2 cellular contexts compared by ENCODE assay signal in the genomic region with DNA sequence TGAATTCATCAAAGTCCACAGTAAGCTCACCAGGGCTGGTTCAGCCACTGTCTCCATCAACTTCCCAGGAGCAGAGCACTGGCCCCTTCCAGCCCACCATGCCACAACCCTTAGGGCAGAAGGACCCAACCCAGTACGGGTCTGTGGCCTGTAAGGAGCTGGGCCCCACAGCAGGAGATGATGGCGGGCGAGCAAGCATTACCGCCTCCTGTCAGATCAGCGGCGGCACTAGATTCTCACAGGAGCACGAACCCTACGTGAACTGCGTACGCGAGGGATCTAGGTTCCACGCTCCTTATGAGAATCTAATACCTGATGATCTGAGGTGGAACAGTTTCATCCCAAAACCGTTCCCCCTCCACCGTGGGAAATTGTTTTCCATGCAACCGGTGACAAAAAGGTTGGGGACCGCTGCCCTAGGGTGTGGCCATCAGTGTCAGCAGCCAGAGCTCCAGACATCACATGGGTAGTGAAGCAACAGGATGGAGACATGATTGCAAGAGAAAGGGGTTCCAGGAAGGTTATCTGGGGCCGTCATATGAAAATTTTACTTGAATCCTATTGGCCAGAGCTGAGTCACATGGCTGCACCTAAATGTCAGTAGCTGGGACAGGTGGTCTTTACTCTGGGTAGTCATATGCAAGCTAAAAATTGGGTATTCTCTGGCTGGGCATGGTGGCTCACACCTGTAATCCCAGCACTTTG.
TF ChIP-seq lines count a peak whose summit lies in the region.

No MANE protein-coding gene starts in this region.

TF ChIP-seq in A549, 52 proteins besides CTCF, POLR2A, EP300 and RAD21:
- TF ChIP-seq, protein P1, sequence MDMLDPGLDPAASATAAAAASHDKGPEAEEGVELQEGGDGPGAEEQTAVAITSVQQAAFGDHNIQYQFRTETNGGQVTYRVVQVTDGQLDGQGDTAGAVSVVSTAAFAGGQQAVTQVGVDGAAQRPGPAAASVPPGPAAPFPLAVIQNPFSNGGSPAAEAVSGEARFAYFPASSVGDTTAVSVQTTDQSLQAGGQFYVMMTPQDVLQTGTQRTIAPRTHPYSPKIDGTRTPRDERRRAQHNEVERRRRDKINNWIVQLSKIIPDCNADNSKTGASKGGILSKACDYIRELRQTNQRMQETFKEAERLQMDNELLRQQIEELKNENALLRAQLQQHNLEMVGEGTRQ (IDR thresholded peaks at IDR 0.05) = peak; percentile 19; the same call in 1 of the 2 replicates
- TF ChIP-seq, protein P2, sequence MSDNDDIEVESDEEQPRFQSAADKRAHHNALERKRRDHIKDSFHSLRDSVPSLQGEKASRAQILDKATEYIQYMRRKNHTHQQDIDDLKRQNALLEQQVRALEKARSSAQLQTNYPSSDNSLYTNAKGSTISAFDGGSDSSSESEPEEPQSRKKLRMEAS (IDR thresholded peaks at IDR 0.05) = no peak
- TF ChIP-seq, protein P3, sequence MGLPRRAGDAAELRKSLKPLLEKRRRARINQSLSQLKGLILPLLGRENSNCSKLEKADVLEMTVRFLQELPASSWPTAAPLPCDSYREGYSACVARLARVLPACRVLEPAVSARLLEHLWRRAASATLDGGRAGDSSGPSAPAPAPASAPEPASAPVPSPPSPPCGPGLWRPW (IDR thresholded peaks at IDR 0.05) = no peak

TF ChIP-seq in H1, 55 proteins besides CTCF, POLR2A, EP300 and RAD21:
- no peak for TF ChIP-seq CTBP2 (IDR thresholded peaks at IDR 0.05; ENCODE audit: borderline replicate concordance, insufficient read depth, insufficient read length, low read length)
- no peak for TF ChIP-seq TAF1 (IDR thresholded peaks at IDR 0.05; ENCODE audit: low read depth, low read length)
- TF ChIP-seq SP2 (IDR thresholded peaks at IDR 0.05; ENCODE audit: low read length) = no peak
- TF ChIP-seq SRF (IDR thresholded peaks at IDR 0.05; ENCODE audit: low read depth, low read length) = no peak
- no peak for TF ChIP-seq JUN (IDR thresholded peaks at IDR 0.05; ENCODE audit: low read depth, low read length)
- no peak for TF ChIP-seq BACH1 (IDR thresholded peaks at IDR 0.05; ENCODE audit: low read length)
- no peak for TF ChIP-seq EGR1 (IDR thresholded peaks at IDR 0.05; ENCODE audit: borderline replicate concordance, low read depth, low read length)
- no peak for TF ChIP-seq BRCA1 (IDR thresholded peaks at IDR 0.05; ENCODE audit: low read depth, low read length)
- no peak for TF ChIP-seq POU5F1 (IDR thresholded peaks at IDR 0.05; ENCODE audit: low read depth, low read length)
